ENCODE assay signal across 32 cellular contexts in the genomic region with DNA sequence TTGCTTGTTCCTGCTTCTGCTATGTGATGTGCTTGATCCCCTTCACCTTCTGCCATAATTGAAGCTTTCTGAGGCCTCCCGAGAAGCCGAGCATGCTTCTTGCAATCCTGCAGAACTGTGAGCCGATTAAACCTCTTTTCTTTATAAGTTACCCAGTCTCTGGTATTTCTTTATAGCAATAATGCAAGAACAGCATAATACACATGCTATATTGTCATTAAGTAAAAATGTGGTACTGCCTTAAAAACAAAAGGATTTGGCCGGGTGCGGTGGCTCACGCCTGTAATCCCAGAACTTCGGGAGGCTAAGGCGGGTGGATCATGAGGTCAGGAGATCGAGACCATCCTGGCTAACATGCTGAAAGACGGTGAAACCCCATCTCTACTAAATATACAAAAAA.
"Had no signal": no experiment of that assay in that cellular context is flagged by ENCODE, and none has a peak within 500 bp of the region (broad histone marks: within the 10 kb centered on the region; RNA-seq: fewer than 3 reads in every experiment).

No MANE protein-coding gene starts in this region.

- ATAC-seq: naive thymus-derived CD8-positive, alpha-beta T cell; natural killer cell treated with Interleukin-12 subunit alpha and Interleukin-12 subunit beta and Interleukin-15 and Interleukin-18, amount 100 ng/mL, for 72 hours; psoas muscle; right cardiac atrium; sciatic nerve; stimulated activated memory B cell treated with anti-CD40 and anti-IgM and Interleukin-4, amounts not matched to agents 10 μg/mL and 1 μg/mL and 100 μg/mL, for 72 hours; upper lobe of right lung had no signal

- H2AFZ ChIP-seq: neural progenitor cell, parathyroid adenoma had no signal

- H3K9ac ChIP-seq: neural progenitor cell, parathyroid adenoma had no signal

- DNase-seq: naive B cell; naive thymus-derived CD8-positive, alpha-beta T cell; nephron progenitor cell; occipital lobe; ovary; posterior cingulate gyrus; psoas muscle; right cardiac atrium; spleen; stimulated activated CD4-positive, alpha-beta T cell treated with anti-CD3 and anti-CD28 coated beads, Interleukin-12 subunit alpha, Interleukin-12 subunit beta, amount 100 ng/mL, for 4 hours; stimulated activated CD4-positive, alpha-beta T cell treated with anti-CD3 and anti-CD28 coated beads, Interleukin-1b, Interleukin-23, amount 100 ng/mL, for 48 hours; stimulated activated CD4-positive, alpha-beta T cell treated with anti-CD3 and anti-CD28 coated beads, Interleukin-4, amount 100 ng/mL, for 1 hour; stimulated activated CD4-positive, alpha-beta T cell treated with anti-CD3 and anti-CD28 coated beads, Interleukin-4, amount 100 ng/mL, for 4 hours; stimulated activated CD8-positive, alpha-beta memory T cell treated with anti-CD3 and anti-CD28 coated beads, Interleukin-4, amount 100 ng/mL, for 48 hours; stimulated activated naive CD4-positive, alpha-beta T cell; substantia nigra; testis; tibial artery; transverse colon; upper lobe of right lung; uterus had no signal

- H3K27ac ChIP-seq: neural progenitor cell, ovary, parathyroid adenoma, psoas muscle, skin epidermis, spleen, suprapubic skin, testis, tibial artery, transverse colon, upper lobe of right lung, uterus had no signal

- H3K36me3 ChIP-seq: neural progenitor cell, ovary, uterus had no signal

- H3K4me3 ChIP-seq: neural progenitor cell, ovary, psoas muscle, skin epidermis, smooth muscle cell, spleen, suprapubic skin, testis, tibial artery, transverse colon, upper lobe of right lung, uterus had no signal

- H3K27me3 ChIP-seq: neural progenitor cell, ovary, spleen, suprapubic skin, testis, tibial artery, transverse colon, upper lobe of right lung, uterus had no signal

- H3K79me2 ChIP-seq: parathyroid adenoma had no signal

- H3K9me3 ChIP-seq: ovary, psoas muscle, suprapubic skin, testis, tibial artery, transverse colon, upper lobe of right lung, uterus had no signal

- H3K9me3 Mint-ChIP-seq: naive thymus-derived CD8-positive, alpha-beta T cell; natural killer cell treated with Interleukin-12 subunit alpha and Interleukin-12 subunit beta and Interleukin-15 and Interleukin-18, amount 100 ng/mL, for 72 hours; neural progenitor cell; stimulated activated memory B cell treated with anti-CD40 and anti-IgM and Interleukin-4, amounts not matched to agents 10 μg/mL and 1 μg/mL and 100 μg/mL, for 72 hours; stimulated activated naive CD8-positive, alpha-beta T cell treated with anti-CD3 and anti-CD28 coated beads, Interleukin-15, Interleukin-2, amounts not matched to agents 100 ng/mL and 50 ng/mL, for 24 hours; type B pancreatic cell had no signal

- H3K4me1 Mint-ChIP-seq: naive B cell; stimulated activated memory B cell treated with anti-CD40 and anti-IgM and Interleukin-4, amounts not matched to agents 10 μg/mL and 1 μg/mL and 100 μg/mL, for 72 hours had no signal

- H3K4me1 ChIP-seq: parathyroid adenoma, psoas muscle, spleen, suprapubic skin, testis, tibial artery, transverse colon, upper lobe of right lung, uterus had no signal

- H3K27ac Mint-ChIP-seq: naive thymus-derived CD8-positive, alpha-beta T cell; natural killer cell treated with Interleukin-12 subunit alpha and Interleukin-12 subunit beta and Interleukin-15 and Interleukin-18, amount 100 ng/mL, for 72 hours; nephron progenitor cell; neural progenitor cell; progenitor cell of endocrine pancreas; stimulated activated memory B cell treated with anti-CD40 and anti-IgM and Interleukin-4, amounts not matched to agents 10 μg/mL and 1 μg/mL and 100 μg/mL, for 72 hours; stimulated activated naive CD8-positive, alpha-beta T cell treated with anti-CD3 and anti-CD28 coated beads, Interleukin-15, Interleukin-2, amounts not matched to agents 100 ng/mL and 50 ng/mL, for 24 hours; type B pancreatic cell had no signal

- H3K4me3 Mint-ChIP-seq: naive B cell; natural killer cell treated with Interleukin-12 subunit alpha and Interleukin-12 subunit beta and Interleukin-15 and Interleukin-18, amount 100 ng/mL, for 72 hours; nephron progenitor cell; neural progenitor cell; stimulated activated memory B cell treated with anti-CD40 and anti-IgM and Interleukin-4, amounts not matched to agents 10 μg/mL and 1 μg/mL and 100 μg/mL, for 72 hours; stimulated activated naive CD8-positive, alpha-beta T cell treated with anti-CD3 and anti-CD28 coated beads, Interleukin-15, Interleukin-2, amounts not matched to agents 100 ng/mL and 50 ng/mL, for 24 hours; type B pancreatic cell had no signal

- H3K4me2 ChIP-seq: neural progenitor cell, smooth muscle cell had no signal

- H3K27me3 Mint-ChIP-seq: naive B cell; naive thymus-derived CD8-positive, alpha-beta T cell; natural killer cell treated with Interleukin-12 subunit alpha and Interleukin-12 subunit beta and Interleukin-15 and Interleukin-18, amount 100 ng/mL, for 72 hours; progenitor cell of endocrine pancreas; stimulated activated memory B cell treated with anti-CD40 and anti-IgM and Interleukin-4, amounts not matched to agents 10 μg/mL and 1 μg/mL and 100 μg/mL, for 72 hours; stimulated activated naive CD8-positive, alpha-beta T cell treated with anti-CD3 and anti-CD28 coated beads, Interleukin-15, Interleukin-2, amounts not matched to agents 100 ng/mL and 50 ng/mL, for 24 hours; type B pancreatic cell had no signal
